ENCODE assay signal across 18 cellular contexts in the genomic region with DNA sequence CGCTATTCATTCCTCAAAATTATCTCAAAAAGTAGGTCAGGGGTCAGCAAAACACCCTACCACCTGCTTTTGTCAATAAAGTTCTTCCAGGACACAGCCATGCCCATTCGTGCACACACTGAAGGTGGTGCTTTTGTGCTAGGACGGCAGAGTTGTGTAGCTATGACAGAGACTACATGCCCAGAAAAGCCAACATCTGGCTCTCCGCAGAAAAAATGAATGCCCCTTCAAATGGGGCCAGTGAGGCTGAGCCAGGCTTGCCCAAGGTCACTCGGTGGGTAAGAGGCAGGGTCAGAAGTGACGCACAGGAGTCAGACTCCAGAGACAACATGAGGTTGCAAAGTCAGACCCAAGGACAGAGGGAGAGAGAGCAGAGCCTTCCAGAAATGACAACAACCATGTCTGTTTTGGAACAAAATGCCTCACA.
DNase-seq lines count a peak whose midpoint lies in the region; ATAC-seq, FAIRE-seq and TF ChIP-seq lines count a peak whose summit lies in the region.
"Had no signal": no experiment of that assay in that cellular context is flagged by ENCODE, and none has a peak within 500 bp of the region (broad histone marks: within the 10 kb centered on the region; RNA-seq: fewer than 3 reads in every experiment).

No MANE protein-coding gene starts in this region.

- H3K4me1 ChIP-seq in body of pancreas (peaks cover 85% of the 10 kb centered on the region), small intestine (ENCODE audit: control insufficient read depth in 2 of 2, insufficient read depth in 1 of 2, low read depth in 1 of 2, low read length in 1 of 2) (peaks cover 3 to 14% of the 10 kb centered on the region in 2 donors)

- no peaks in the 10 kb centered on the region for H3K36me3 ChIP-seq in body of pancreas (replicated peaks in 1 of 2; ENCODE audit: insufficient read depth in 1 of 2, low read depth in 2 of 2)
- no peaks in the 10 kb centered on the region for H3K36me3 ChIP-seq in small intestine (ENCODE audit: control insufficient read depth in 2 of 2, insufficient read depth in 2 of 2, low read length in 2 of 2)
- H3K36me3 ChIP-seq: thyroid gland had no signal

- no peak overlapping the region for H3K4me3 ChIP-seq in body of pancreas
- H3K4me3 ChIP-seq in small intestine (ENCODE audit: low read depth in 1 of 2, low read length in 2 of 2) = no peak overlapping the region
- H3K4me3 ChIP-seq: GM12878, thyroid gland had no signal

- peak overlapping the region; percentile 80 to 94 (median 90) for H3K27ac ChIP-seq in body of pancreas
- peak overlapping the region; percentile 47 to 65 for H3K27ac ChIP-seq in small intestine (ENCODE audit: low read depth in 1 of 2, low read length in 1 of 2)
- H3K27ac ChIP-seq: thyroid gland, VCaP had no signal

- TF ChIP-seq POLR2A in body of pancreas (IDR thresholded peaks at IDR 0.05) = peak in 2 of 3 donors; percentile 42 to 45

- no peak for TF ChIP-seq CTCF in body of pancreas (IDR thresholded peaks at IDR 0.05)

- 21 to 29% methylated on average over 6 of the region's 6 CpGs for WGBS in body of pancreas, 2 donors
- 19 to 62% (median 36%) methylated on average over 6 of the region's 6 CpGs for WGBS in small intestine, 3 donors

- DNase-seq in NCI-H1694 treated with DMSO at 0.1 percent for 48 hours (lab: John Stamatoyannopoulos, UW) = peak; percentile 38
- DNase-seq in NCI-H1694 (lab: John Stamatoyannopoulos, UW) = no peak
- peak; percentile 67 to 87 (median 74) for DNase-seq in body of pancreas
- peak; percentile 75 for DNase-seq in mucosa of gallbladder (ENCODE audit: low spot score)
- DNase-seq in small intestine = peak; percentile 68
- no peak for DNase-seq in EL
- DNase-seq in putamen (ENCODE audit: low spot score) = no peak
- DNase-seq: activated CD8-positive, alpha-beta memory T cell treated with anti-CD3 and anti-CD28 coated beads for 24 hours; CD4-positive, alpha-beta memory T cell; cortex of kidney; naive thymus-derived CD4-positive, alpha-beta T cell; NCI-H146; NCI-H69; stimulated activated CD4-positive, alpha-beta T cell treated with anti-CD3 and anti-CD28 coated beads, Interleukin-2, amount 100 ng/mL, for 48 hours; thyroid gland had no signal

- H3K9me3 ChIP-seq in body of pancreas (no peaks in the 10 kb centered on the region), small intestine (ENCODE audit: control insufficient read depth, low read depth) (no peaks in the 10 kb centered on the region)
- H3K9me3 ChIP-seq: thyroid gland had no signal

- intact Hi-C loops in body of pancreas (cut with DNase I) = loop anchor here (10.0 kb wide), 1 partner anchor 194 kb away; no protein-coding TSS in a partner anchor

- no peak for FAIRE-seq in small intestine (lab: Jason Lieb, UNC)
- FAIRE-seq: GM12878 had no signal

- H3K27me3 ChIP-seq in body of pancreas (no peaks in the 10 kb centered on the region), small intestine (ENCODE audit: control insufficient read depth in 2 of 2, insufficient read depth in 2 of 2, low read length in 2 of 2) (no peaks in the 10 kb centered on the region)
- H3K27me3 ChIP-seq: thyroid gland had no signal

- ATAC-seq in body of pancreas (peak; percentile 61), GM18861 (IDR thresholded peaks at IDR 0.05; ENCODE audit: unreplicated experiment) (no peak)
- ATAC-seq: GM12878; naive thymus-derived CD4-positive, alpha-beta T cell had no signal

Comparison
In these comparisons a context has a peak if more than half of its experiments do, and no peak if none do; other contexts are left out.
1. DNase-seq: peak in NCI-H1694 treated with DMSO at 0.1 percent for 48 hours (single experiment), body of pancreas (4 of 4), mucosa of gallbladder (single experiment) and small intestine (single experiment); none in NCI-H1694 (single experiment), EL (single experiment) and putamen (single experiment).